ENCODE assay signal across 2 cellular contexts in genomic region chr6:142907544-142907943, GRCh38.
TF ChIP-seq lines count a peak whose summit lies in the region.

No MANE protein-coding gene starts in this region.

TF ChIP-seq in GM23338, 12 proteins besides CTCF, POLR2A, EP300 and RAD21 (continued from another document):
- TF ChIP-seq ZNF462 (CRISPR knock-in tag; IDR thresholded peaks at IDR 0.05) (no peak), STAT1 (IDR thresholded peaks at IDR 0.05; ENCODE audit: unreplicated experiment) (no peak), POLR2AphosphoS5 (IDR thresholded peaks at IDR 0.05; ENCODE audit: low read depth) (no peak)

TF ChIP-seq in SK-N-SH treated with all-trans-retinoic acid at 6 μM for 48 hours, 23 proteins besides CTCF, POLR2A, EP300 and RAD21 (continued from another document):
- TF ChIP-seq, protein P1, sequence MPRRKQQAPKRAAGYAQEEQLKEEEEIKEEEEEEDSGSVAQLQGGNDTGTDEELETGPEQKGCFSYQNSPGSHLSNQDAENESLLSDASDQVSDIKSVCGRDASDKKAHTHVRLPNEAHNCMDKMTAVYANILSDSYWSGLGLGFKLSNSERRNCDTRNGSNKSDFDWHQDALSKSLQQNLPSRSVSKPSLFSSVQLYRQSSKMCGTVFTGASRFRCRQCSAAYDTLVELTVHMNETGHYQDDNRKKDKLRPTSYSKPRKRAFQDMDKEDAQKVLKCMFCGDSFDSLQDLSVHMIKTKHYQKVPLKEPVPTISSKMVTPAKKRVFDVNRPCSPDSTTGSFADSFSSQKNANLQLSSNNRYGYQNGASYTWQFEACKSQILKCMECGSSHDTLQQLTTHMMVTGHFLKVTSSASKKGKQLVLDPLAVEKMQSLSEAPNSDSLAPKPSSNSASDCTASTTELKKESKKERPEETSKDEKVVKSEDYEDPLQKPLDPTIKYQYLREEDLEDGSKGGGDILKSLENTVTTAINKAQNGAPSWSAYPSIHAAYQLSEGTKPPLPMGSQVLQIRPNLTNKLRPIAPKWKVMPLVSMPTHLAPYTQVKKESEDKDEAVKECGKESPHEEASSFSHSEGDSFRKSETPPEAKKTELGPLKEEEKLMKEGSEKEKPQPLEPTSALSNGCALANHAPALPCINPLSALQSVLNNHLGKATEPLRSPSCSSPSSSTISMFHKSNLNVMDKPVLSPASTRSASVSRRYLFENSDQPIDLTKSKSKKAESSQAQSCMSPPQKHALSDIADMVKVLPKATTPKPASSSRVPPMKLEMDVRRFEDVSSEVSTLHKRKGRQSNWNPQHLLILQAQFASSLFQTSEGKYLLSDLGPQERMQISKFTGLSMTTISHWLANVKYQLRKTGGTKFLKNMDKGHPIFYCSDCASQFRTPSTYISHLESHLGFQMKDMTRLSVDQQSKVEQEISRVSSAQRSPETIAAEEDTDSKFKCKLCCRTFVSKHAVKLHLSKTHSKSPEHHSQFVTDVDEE (CRISPR knock-in tag; IDR thresholded peaks at IDR 0.05), result no peak
- no peak for TF ChIP-seq TOX (CRISPR knock-in tag; IDR thresholded peaks at IDR 0.05; ENCODE audit: borderline replicate concordance)
